25 cellular contexts compared by ENCODE assay signal in genomic region chr21:35779167-35779566, GRCh38.
"Had no signal": no experiment of that assay in that cellular context is flagged by ENCODE, and none has a peak within 500 bp of the region (broad histone marks: within the 10 kb centered on the region; RNA-seq: fewer than 3 reads in every experiment).

No MANE protein-coding gene starts in this region.

- H3K4me3 ChIP-seq: left lung, neural progenitor cell, psoas muscle, right atrium auricular region, skin epidermis had no signal

- H2AFZ ChIP-seq: neural progenitor cell had no signal

- ATAC-seq: activated CD8-positive, alpha-beta memory T cell treated with anti-CD3 and anti-CD28 coated beads, Interleukin-2, amount 10 ng/mL, durations not matched to agents 7 days and 5 days; activated CD8-positive, alpha-beta T cell treated with anti-CD3 and anti-CD28 coated beads for 36 hours; left lung; naive thymus-derived CD8-positive, alpha-beta T cell; psoas muscle; stimulated activated naive B cell treated with anti-CD40 and anti-IgM and Interleukin-4, amounts not matched to agents 10 μg/mL and 1 μg/mL and 100 μg/mL, for 72 hours; T-cell had no signal

- H3K9me3 ChIP-seq: psoas muscle, right atrium auricular region had no signal

- H3K9ac ChIP-seq: neural progenitor cell had no signal

- H3K36me3 ChIP-seq: left lung, neural progenitor cell, right atrium auricular region, WERI-Rb-1 had no signal

- H3K27ac ChIP-seq: left lung, neural progenitor cell, psoas muscle, right atrium auricular region, WERI-Rb-1 had no signal

- DNase-seq: activated CD4-positive, alpha-beta T cell treated with anti-CD3 and anti-CD28 coated beads, Interleukin-2, amount 10 ng/mL, durations not matched to agents 7 days and 5 days; activated CD4-positive, CD25-positive, alpha-beta regulatory T cell treated with anti-CD3 and anti-CD28 coated beads, Interleukin-2, amount 50 U/mL, for 72 hours; activated CD8-positive, alpha-beta memory T cell treated with anti-CD3 and anti-CD28 coated beads, Interleukin-2, amount 10 ng/mL, durations not matched to agents 7 days and 5 days; activated CD8-positive, alpha-beta T cell treated with anti-CD3 and anti-CD28 coated beads for 36 hours; activated effector memory CD4-positive, alpha-beta T cell treated with anti-CD3 and anti-CD28 coated beads, Interleukin-2, amount 50 U/mL, for 16 hours; activated naive CD4-positive, alpha-beta T cell treated with anti-CD3 and anti-CD28 coated beads, Interleukin-2, amount 10 ng/mL, durations not matched to agents 7 days and 5 days; activated T-cell treated with anti-CD3 and anti-CD28 coated beads for 4 hours; amygdala; effector CD4-positive, alpha-beta T cell; erythroblast; foreskin melanocyte; hippocampal formation; left lung; naive thymus-derived CD8-positive, alpha-beta T cell; psoas muscle; stimulated activated CD4-positive, alpha-beta T cell treated with anti-CD3 and anti-CD28 coated beads, Interleukin-2, amount 100 ng/mL, for 48 hours; stimulated activated CD8-positive, alpha-beta memory T cell treated with anti-CD3 and anti-CD28 coated beads, Interleukin-4, amount 100 ng/mL, for 48 hours; stimulated activated naive B cell treated with anti-CD40 and anti-IgM and Interleukin-4, amounts not matched to agents 10 μg/mL and 1 μg/mL and 100 μg/mL, for 72 hours; T-cell; WERI-Rb-1 had no signal

- H3K4me1 ChIP-seq: left lung, neural progenitor cell had no signal

- FAIRE-seq: endometrium, TTC549 had no signal

- H3K4me2 ChIP-seq: neural progenitor cell had no signal

- H3K27me3 ChIP-seq: left lung, neural progenitor cell, right atrium auricular region had no signal
